In the genomic region with DNA sequence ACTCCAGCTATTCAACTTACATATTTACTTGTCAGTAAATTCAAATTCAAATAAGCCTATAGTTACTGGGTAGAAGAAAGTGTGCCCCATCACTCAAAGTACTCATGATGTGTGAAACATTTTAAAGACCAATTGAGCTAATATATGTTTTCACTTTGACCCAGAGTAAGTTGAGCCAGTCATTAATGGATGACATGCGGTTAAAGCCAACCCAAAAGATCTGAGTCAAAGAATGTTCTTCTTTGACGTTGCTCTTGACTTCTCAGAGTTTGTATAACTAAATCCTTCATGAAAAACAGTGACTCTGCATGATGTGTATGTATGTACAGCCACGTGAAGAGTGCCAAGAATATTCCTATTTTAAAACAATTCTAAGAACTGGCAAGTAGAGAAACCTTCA, we compare ENCODE assay signal across 24 cellular contexts.
DNase-seq lines count a peak whose midpoint lies in the region; ATAC-seq and TF ChIP-seq lines count a peak whose summit lies in the region.
"Had no signal": no experiment of that assay in that cellular context is flagged by ENCODE, and none has a peak within 500 bp of the region (broad histone marks: within the 10 kb centered on the region; RNA-seq: fewer than 3 reads in every experiment).

No MANE protein-coding gene starts in this region.

- ATAC-seq in GM21526 (IDR thresholded peaks at IDR 0.05; ENCODE audit: low FRiP score, unreplicated experiment) (peak; percentile 43), HG03378 (IDR thresholded peaks at IDR 0.05; ENCODE audit: unreplicated experiment) (peak; percentile 63)
- ATAC-seq: left cardiac atrium, natural killer cell, WTC11 had no signal

- no peaks in the 10 kb centered on the region for H3K27me3 ChIP-seq in fibroblast of lung (ENCODE audit: control insufficient read depth, insufficient read depth, low read length)
- H3K27me3 ChIP-seq in vagina: no peaks in the 10 kb centered on the region
- H3K27me3 ChIP-seq: breast epithelium, colonic mucosa, ovary, sigmoid colon had no signal

- no peak for TF ChIP-seq CTCF in GM13977 (IDR thresholded peaks at IDR 0.05; ENCODE audit: extremely low read depth, insufficient read depth, missing control alignments)
- no peak for TF ChIP-seq CTCF in fibroblast of lung (conservative IDR thresholded peaks at IDR 0.05 in 1 of 2, IDR thresholded peaks at IDR 0.05 in 1 of 2; ENCODE audit: low read depth in 1 of 2, low read length in 2 of 2)
- TF ChIP-seq CTCF in vagina (IDR thresholded peaks at IDR 0.05): no peak

- in situ Hi-C loops in GM13977 (cut with MboI; ENCODE audit: low pct_unique_long_range_greater_than_20kb, low sequenced_read_pairs, unreplicated experiment): no loop called here

- no peaks in the 10 kb centered on the region for H4K20me1 ChIP-seq in fibroblast of lung (ENCODE audit: control insufficient read depth, extremely low read depth, insufficient read depth, low read length)

- no peaks in the 10 kb centered on the region for H3K79me2 ChIP-seq in fibroblast of lung (ENCODE audit: control insufficient read depth, insufficient read depth, low read length)

- H3K4me2 ChIP-seq in fibroblast of lung (ENCODE audit: extremely low read depth, insufficient read depth, low read length): no peak overlapping the region
- H3K4me2 ChIP-seq: SK-N-SH had no signal

- H3K4me1 ChIP-seq in fibroblast of lung (ENCODE audit: control insufficient read depth, extremely low read depth, insufficient read depth, low read length) (no peaks in the 10 kb centered on the region), vagina (no peaks in the 10 kb centered on the region)
- H3K4me1 ChIP-seq: breast epithelium, colonic mucosa, sigmoid colon had no signal

- TF ChIP-seq POLR2A in vagina (IDR thresholded peaks at IDR 0.05): no peak

- H3K9me3 ChIP-seq in fibroblast of lung (ENCODE audit: control insufficient read depth, insufficient read depth, low read depth, low read length) (no peaks in the 10 kb centered on the region), vagina (no peaks in the 10 kb centered on the region)
- H3K9me3 ChIP-seq: breast epithelium, colonic mucosa, ovary, sigmoid colon, SK-N-SH had no signal

- H3K36me3 ChIP-seq in fibroblast of lung (ENCODE audit: control insufficient read depth, insufficient read depth, low read length) (no peaks in the 10 kb centered on the region), vagina (no peaks in the 10 kb centered on the region)
- H3K36me3 ChIP-seq: breast epithelium, colonic mucosa, ovary, sigmoid colon had no signal

- H3K4me3 ChIP-seq in fibroblast of lung (replicated peaks in 1 of 4; ENCODE audit: control extremely low read depth in 1 of 4, insufficient read depth in 1 of 4, low read depth in 3 of 4, low read length in 4 of 4): no peak overlapping the region
- no peak overlapping the region for H3K4me3 ChIP-seq in vagina
- H3K4me3 ChIP-seq: breast epithelium, colonic mucosa, ovary, sigmoid colon had no signal

- no peak overlapping the region for H3K9ac ChIP-seq in fibroblast of lung (ENCODE audit: insufficient read depth, low read length)
- H3K9ac ChIP-seq: SK-N-SH had no signal

- no peak overlapping the region for H2AFZ ChIP-seq in fibroblast of lung (ENCODE audit: low read length)

- no peak overlapping the region for H3K27ac ChIP-seq in fibroblast of lung (ENCODE audit: insufficient read depth, low read length)
- H3K27ac ChIP-seq in vagina: no peak overlapping the region
- H3K27ac ChIP-seq: colonic mucosa, ovary, sigmoid colon had no signal

- DNase-seq in GM13977 (ENCODE audit: low spot score) (peak; percentile 27), fibroblast of lung (ENCODE audit: low read depth in 2 of 2) (peak; percentile 22 to 74), A172 (ENCODE audit: low spot score) (no peak), vagina (ENCODE audit: extremely low spot score in 2 of 2) (no peak), NCI-H82 (lab: John Stamatoyannopoulos, UW) (no peak), NCI-H1092 (lab: John Stamatoyannopoulos, UW) (no peak)
- DNase-seq: ACHN; activated CD4-positive, alpha-beta T cell treated with anti-CD3 and anti-CD28 coated beads, Interleukin-2, amount 50 U/mL, for 4 hours; activated CD8-positive, alpha-beta memory T cell treated with anti-CD3 and anti-CD28 coated beads, Interleukin-2, amount 50 U/mL, for 48 hours; activated effector memory CD4-positive, alpha-beta T cell treated with Interleukin-2 at 50 U/mL for 16 hours; colonic mucosa; Karpas-422; left cardiac atrium; mesenchymal stem cell; natural killer cell; NCI-H446; ovary; RPMI8226; sigmoid colon; SK-N-SH had no signal

- intact Hi-C loops in vagina (cut with DNase I): loop anchor here (2.0 kb wide), 1 partner anchor 25 kb away; no protein-coding TSS in a partner anchor

Comparison
In these comparisons a context has a peak if more than half of its experiments do, and no peak if none do; other contexts are left out.
1. DNase-seq: peak in GM13977 (single experiment) and fibroblast of lung (2 of 2); none in A172 (single experiment), vagina (0 of 2), NCI-H82 (single experiment) and NCI-H1092 (single experiment).